Comparison of ENCODE assay signal across 1 cellular context in the genomic region with DNA sequence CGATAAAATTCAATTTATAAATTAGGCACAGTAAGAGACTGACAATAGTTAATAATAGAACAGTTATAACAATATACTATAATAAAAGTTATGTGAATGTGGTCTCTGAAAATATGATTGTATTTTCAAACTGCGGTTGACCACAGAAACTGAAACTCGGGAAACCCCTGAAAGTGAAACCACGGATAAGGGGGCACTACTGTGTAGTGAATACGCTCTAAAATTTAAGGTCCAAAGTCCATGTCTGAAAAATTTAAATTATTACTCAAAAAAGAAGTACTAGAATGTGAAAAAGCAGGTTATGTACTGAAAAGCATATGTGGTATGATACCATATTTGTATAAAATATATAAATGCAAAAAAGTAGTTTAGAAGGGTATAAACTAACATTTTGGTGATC.
TF ChIP-seq lines count a peak whose summit lies in the region.

No MANE protein-coding gene starts in this region.

TF ChIP-seq in H1, 55 proteins besides CTCF, POLR2A, EP300 and RAD21:
- no peak for TF ChIP-seq NRF1 (IDR thresholded peaks at IDR 0.05; ENCODE audit: low read depth, low read length)
